ENCODE assay signal across 8 cellular contexts in genomic region chr2:157628282-157628531, GRCh38. TPM values are rescaled to one million over a fixed set of nuclear protein-coding genes. Genes with fewer than 3 reads are reported as not detected.
DNase-seq lines count a peak whose midpoint lies in the region; ATAC-seq and TF ChIP-seq lines count a peak whose summit lies in the region.

No MANE protein-coding gene starts in this region.

- DNase-seq in activated CD4-positive, alpha-beta T cell treated with anti-CD3 and anti-CD28 coated beads, Interleukin-2, amount 10 ng/mL, durations not matched to agents 24 days and 14 days = no peak
- DNase-seq in activated CD4-positive, alpha-beta T cell treated with anti-CD3 and anti-CD28 coated beads, Interleukin-2, amount 50 U/mL, for 48 hours = no peak
- DNase-seq in cardiac fibroblast (ENCODE audit: low read depth in 2 of 2) = no peak
- no peak for DNase-seq in mucosa of descending colon
- DNase-seq in DMS153 treated with DMSO at 0.1 percent for 48 hours (lab: John Stamatoyannopoulos, UW; ENCODE audit: unreplicated experiment) = no peak
- no peak for DNase-seq in NCI-H2107 (lab: John Stamatoyannopoulos, UW)
- DNase-seq in SIG-M5 (lab: John Stamatoyannopoulos, UW) = no peak

- intact Hi-C loops in activated CD4-positive, alpha-beta T cell treated with anti-CD3 and anti-CD28 coated beads, Interleukin-2, amount 10 ng/mL, durations not matched to agents 24 days and 14 days (cut with micrococcal nuclease) = loop anchor here (1.0 to 10.0 kb wide), 5 partner anchors 133 to 383 kb away; partner anchors contain the start of gene ACVR1
- intact Hi-C loops in mucosa of descending colon (cut with DNase I, micrococcal nuclease) = no loop called here

- peaks cover 5% of the 10 kb centered on the region for H3K36me3 Mint-ChIP-seq in activated CD4-positive, alpha-beta T cell treated with anti-CD3 and anti-CD28 coated beads, Interleukin-2, amount 10 ng/mL, durations not matched to agents 24 days and 14 days (ENCODE audit: low read depth)

- H3K9me3 Mint-ChIP-seq in activated CD4-positive, alpha-beta T cell treated with anti-CD3 and anti-CD28 coated beads, Interleukin-2, amount 10 ng/mL, durations not matched to agents 24 days and 14 days = peaks cover 13% of the 10 kb centered on the region

- H3K27ac Mint-ChIP-seq in activated CD4-positive, alpha-beta T cell treated with anti-CD3 and anti-CD28 coated beads, Interleukin-2, amount 10 ng/mL, durations not matched to agents 24 days and 14 days = peak overlapping the region; percentile 66

- no peaks in the 10 kb centered on the region for H3K36me3 ChIP-seq in mucosa of descending colon (ENCODE audit: low read depth)

- ATAC-seq in HG03521 (IDR thresholded peaks at IDR 0.05; ENCODE audit: unreplicated experiment) = peak; percentile 2
- peak; percentile 42 for ATAC-seq in mucosa of descending colon

- no peaks in the 10 kb centered on the region for H3K9me3 ChIP-seq in mucosa of descending colon

- H3K4me3 ChIP-seq in cardiac fibroblast (replicated peaks in 1 of 2; ENCODE audit: low read depth in 2 of 2, low read length in 2 of 2) (peak overlapping the region; percentile 34 to 39), mucosa of descending colon (peak overlapping the region; percentile 38)

- no peak for TF ChIP-seq CTCF in cardiac fibroblast (IDR thresholded peaks at IDR 0.05; ENCODE audit: low read depth, low read length)
- no peak for TF ChIP-seq CTCF in mucosa of descending colon (IDR thresholded peaks at IDR 0.05)

- H3K27me3 Mint-ChIP-seq in activated CD4-positive, alpha-beta T cell treated with anti-CD3 and anti-CD28 coated beads, Interleukin-2, amount 10 ng/mL, durations not matched to agents 24 days and 14 days = peaks cover 29% of the 10 kb centered on the region

- peaks cover 7% of the 10 kb centered on the region for H3K4me1 ChIP-seq in mucosa of descending colon (ENCODE audit: low read depth)

- peak overlapping the region; percentile 91 for H3K4me3 Mint-ChIP-seq in activated CD4-positive, alpha-beta T cell treated with anti-CD3 and anti-CD28 coated beads, Interleukin-2, amount 10 ng/mL, durations not matched to agents 24 days and 14 days

- peaks cover 24% of the 10 kb centered on the region for H3K4me1 Mint-ChIP-seq in activated CD4-positive, alpha-beta T cell treated with anti-CD3 and anti-CD28 coated beads, Interleukin-2, amount 10 ng/mL, durations not matched to agents 24 days and 14 days

RNA-seq across cellular contexts. Expression of gene ACVR1C, which starts 0.5 kb away (rescaled TPM):
- total RNA-seq in activated CD4-positive, alpha-beta T cell treated with anti-CD3 and anti-CD28 coated beads, Interleukin-2, amount 10 ng/mL, durations not matched to agents 24 days and 14 days = 0.98 and 1.0 TPM in 2 replicates
- total RNA-seq in mucosa of descending colon = 10 to 100 TPM in 1 of 3 donors, 1 to 10 TPM in 2; 8.0 to 19.4 (median 9.2) TPM
